In the genomic region with DNA sequence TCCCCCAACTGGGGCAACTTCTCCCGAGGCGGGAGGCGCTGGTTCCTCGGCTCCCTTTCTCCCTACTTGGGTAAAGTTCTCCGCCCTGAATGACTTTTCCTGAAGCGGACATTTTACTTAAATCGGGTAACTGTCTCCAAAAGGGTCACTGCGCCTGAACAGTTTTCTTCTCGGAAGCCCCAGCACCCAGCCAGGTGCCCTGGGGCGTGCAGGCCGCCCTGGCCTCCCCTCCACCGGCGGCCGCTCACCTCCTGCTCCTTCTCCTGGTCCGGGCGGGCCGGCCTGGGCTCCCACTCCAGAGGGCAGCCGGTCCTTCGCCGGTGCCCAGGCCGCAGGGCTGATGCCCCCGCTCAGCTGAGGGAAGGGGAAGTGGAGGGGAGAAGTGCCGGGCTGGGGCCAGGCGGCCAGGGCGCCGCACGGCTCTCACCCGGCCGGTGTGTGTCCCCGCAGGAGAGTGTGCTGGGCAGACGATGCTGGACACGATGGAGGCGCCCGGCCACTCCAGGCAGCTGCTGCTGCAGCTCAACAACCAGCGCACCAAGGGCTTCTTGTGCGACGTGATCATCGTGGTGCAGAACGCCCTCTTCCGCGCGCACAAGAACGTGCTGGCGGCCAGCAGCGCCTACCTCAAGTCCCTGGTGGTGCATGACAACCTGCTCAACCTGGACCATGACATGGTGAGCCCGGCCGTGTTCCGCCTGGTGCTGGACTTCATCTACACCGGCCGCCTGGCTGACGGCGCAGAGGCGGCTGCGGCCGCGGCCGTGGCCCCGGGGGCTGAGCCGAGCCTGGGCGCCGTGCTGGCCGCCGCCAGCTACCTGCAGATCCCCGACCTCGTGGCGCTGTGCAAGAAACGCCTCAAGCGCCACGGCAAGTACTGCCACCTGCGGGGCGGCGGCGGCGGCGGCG, we compare ENCODE assay signal across 8 cellular contexts. TPM values are rescaled to one million over a fixed set of nuclear protein-coding genes. Genes with fewer than 3 reads are reported as not detected.
DNase-seq lines count a peak whose midpoint lies in the region; ATAC-seq and TF ChIP-seq lines count a peak whose summit lies in the region.

No MANE protein-coding gene starts in this region.

- no peak overlapping the region for H3K27ac Mint-ChIP-seq in activated naive CD4-positive, alpha-beta T cell treated with anti-CD3 and anti-CD28 coated beads for 36 hours
- peak overlapping the region; percentile 43 for H3K27ac Mint-ChIP-seq in stimulated activated effector memory CD8-positive, alpha-beta T cell treated with anti-CD3 and anti-CD28 coated beads, Interleukin-12 subunit alpha, Interleukin-12 subunit beta, amount 100 ng/mL, for 72 hours

- peaks cover 5% of the 10 kb centered on the region; the same call in 1 of the 2 replicates for H3K4me1 ChIP-seq in HEK293 (ENCODE audit: control insufficient read depth, insufficient read depth, low read length)

- peak; percentile 67 for DNase-seq in activated naive CD4-positive, alpha-beta T cell treated with anti-CD3 and anti-CD28 coated beads for 36 hours
- DNase-seq in islet precursor cell = peak; percentile 85
- peak; percentile 46 to 78 for DNase-seq in stimulated activated effector memory CD8-positive, alpha-beta T cell treated with anti-CD3 and anti-CD28 coated beads, Interleukin-12 subunit alpha, Interleukin-12 subunit beta, amount 100 ng/mL, for 72 hours (ENCODE audit: low spot score in 2 of 2)
- no peak for DNase-seq in epidermal melanocyte (ENCODE audit: insufficient read length, low spot score)
- DNase-seq in putamen (ENCODE audit: low spot score) = no peak
- DNase-seq in KG1 (lab: John Stamatoyannopoulos, UW) = no peak

- POLR2A ChIA-PET in HEK293 (lab: Yijun Ruan, JAX) = no interaction called here

- H3K36me3 ChIP-seq in HEK293 (ENCODE audit: control insufficient read depth in 2 of 2, insufficient read depth in 1 of 2, low read length in 2 of 2) = peaks cover 0 to 9% of the 10 kb centered on the region in 2 experiments; a peak in 1 of 3 replicates

- H3K9me3 Mint-ChIP-seq in activated naive CD4-positive, alpha-beta T cell treated with anti-CD3 and anti-CD28 coated beads for 36 hours = no peaks in the 10 kb centered on the region
- no peaks in the 10 kb centered on the region for H3K9me3 Mint-ChIP-seq in stimulated activated effector memory CD8-positive, alpha-beta T cell treated with anti-CD3 and anti-CD28 coated beads, Interleukin-12 subunit alpha, Interleukin-12 subunit beta, amount 100 ng/mL, for 72 hours

- H3K27me3 Mint-ChIP-seq in activated naive CD4-positive, alpha-beta T cell treated with anti-CD3 and anti-CD28 coated beads for 36 hours (ENCODE audit: low read depth) = peaks cover 13% of the 10 kb centered on the region

- no peak overlapping the region for H3K4me3 ChIP-seq in HEK293 (ENCODE audit: low read depth, low read length)

- CTCF ChIA-PET in HEK293 (lab: Yijun Ruan, JAX) = interaction anchor here (1.0 to 4.5 kb wide), 7 partner anchors 8 to 188 kb away, joined by 3 to 143 read pairs (median 15); no protein-coding TSS in a partner anchor
- CTCF ChIA-PET in activated naive CD4-positive, alpha-beta T cell treated with anti-CD3 and anti-CD28 coated beads for 36 hours (lab: Charles Lee) = interaction anchor here (0.8 to 4.4 kb wide), 17 partner anchors 11 to 1000 kb away, joined by 3 to 44 read pairs (median 9); partner anchors contain the start of gene OVCA2

- ATAC-seq in stimulated activated effector memory CD8-positive, alpha-beta T cell treated with anti-CD3 and anti-CD28 coated beads, Interleukin-12 subunit alpha, Interleukin-12 subunit beta, amount 100 ng/mL, for 72 hours = no peak
- no peak for ATAC-seq in HG02623 (IDR thresholded peaks at IDR 0.05; ENCODE audit: unreplicated experiment)

- no peak for TF ChIP-seq CTCF in HEK293 (tag by site-specific recombination; IDR thresholded peaks at IDR 0.05)

- intact Hi-C loops in activated naive CD4-positive, alpha-beta T cell treated with anti-CD3 and anti-CD28 coated beads for 36 hours (cut with micrococcal nuclease) = no loop called here

- no peaks in the 10 kb centered on the region for H3K9me3 ChIP-seq in HEK293 (ENCODE audit: control insufficient read depth, insufficient read depth, low read depth, low read length)

- no peak overlapping the region for H3K27ac ChIP-seq in HEK293 (ENCODE audit: extremely low read depth, low read depth, low read length)

- peaks cover 22% of the 10 kb centered on the region for H3K36me3 Mint-ChIP-seq in activated naive CD4-positive, alpha-beta T cell treated with anti-CD3 and anti-CD28 coated beads for 36 hours (ENCODE audit: low read depth)
- peaks cover 68% of the 10 kb centered on the region for H3K36me3 Mint-ChIP-seq in stimulated activated effector memory CD8-positive, alpha-beta T cell treated with anti-CD3 and anti-CD28 coated beads, Interleukin-12 subunit alpha, Interleukin-12 subunit beta, amount 100 ng/mL, for 72 hours

- H3K4me3 Mint-ChIP-seq in activated naive CD4-positive, alpha-beta T cell treated with anti-CD3 and anti-CD28 coated beads for 36 hours = peak overlapping the region; percentile 73
- peak overlapping the region; percentile 74 for H3K4me3 Mint-ChIP-seq in stimulated activated effector memory CD8-positive, alpha-beta T cell treated with anti-CD3 and anti-CD28 coated beads, Interleukin-12 subunit alpha, Interleukin-12 subunit beta, amount 100 ng/mL, for 72 hours

- H3K4me1 Mint-ChIP-seq in activated naive CD4-positive, alpha-beta T cell treated with anti-CD3 and anti-CD28 coated beads for 36 hours (ENCODE audit: low read depth) = peaks cover 10% of the 10 kb centered on the region
- H3K4me1 Mint-ChIP-seq in stimulated activated effector memory CD8-positive, alpha-beta T cell treated with anti-CD3 and anti-CD28 coated beads, Interleukin-12 subunit alpha, Interleukin-12 subunit beta, amount 100 ng/mL, for 72 hours = peaks cover 37% of the 10 kb centered on the region

TF ChIP-seq in HEK293, 187 proteins besides CTCF, POLR2A, EP300 and RAD21:
- no peak for TF ChIP-seq WT1 (tag by site-specific recombination; IDR thresholded peaks at IDR 0.05)
- no peak for TF ChIP-seq ZNF248 (tag by site-specific recombination; IDR thresholded peaks at IDR 0.05)
- peak; percentile 79 for TF ChIP-seq ZNF600 (tag by site-specific recombination; IDR thresholded peaks at IDR 0.05)

RNA-seq across cellular contexts. Expression of gene HIC1, which starts 1.6 kb away (rescaled TPM):
- total RNA-seq in activated naive CD4-positive, alpha-beta T cell treated with anti-CD3 and anti-CD28 coated beads for 36 hours = 10 to 100 TPM; 14.8 TPM

RNA-seq across cellular contexts. Expression of gene OVCA2, which starts 14.7 kb away (rescaled TPM):
- 10 to 100 TPM; 22.7 to 24.7 TPM for total RNA-seq in activated naive CD4-positive, alpha-beta T cell treated with anti-CD3 and anti-CD28 coated beads for 36 hours

RNA-seq across cellular contexts. Expression of gene DPH1, which starts 26.5 kb away (rescaled TPM):
- total RNA-seq in activated naive CD4-positive, alpha-beta T cell treated with anti-CD3 and anti-CD28 coated beads for 36 hours = 10 to 100 TPM; 31.1 to 34.1 TPM

RNA-seq across cellular contexts. Expression of gene RTN4RL1, which starts 31.3 kb away (rescaled TPM):
- under 1 TPM; 0.14 to 0.30 TPM for total RNA-seq in activated naive CD4-positive, alpha-beta T cell treated with anti-CD3 and anti-CD28 coated beads for 36 hours

Comparison
In these comparisons a context has a peak if more than half of its experiments do, and no peak if none do; other contexts are left out.
1. DNase-seq: peak in activated naive CD4-positive, alpha-beta T cell treated with anti-CD3 and anti-CD28 coated beads for 36 hours (single experiment), islet precursor cell (single experiment) and stimulated activated effector memory CD8-positive, alpha-beta T cell treated with anti-CD3 and anti-CD28 coated beads, Interleukin-12 subunit alpha, Interleukin-12 subunit beta, amount 100 ng/mL, for 72 hours (2 of 2); none in epidermal melanocyte (single experiment), putamen (single experiment) and KG1 (single experiment).